8 cellular contexts compared by ENCODE assay signal in genomic region chr2:234257859-234258561, GRCh38.
DNase-seq lines count a peak whose midpoint lies in the region; ATAC-seq and TF ChIP-seq lines count a peak whose summit lies in the region.

No MANE protein-coding gene starts in this region.

- H3K4me1 ChIP-seq in liver (ENCODE audit: control insufficient read depth in 4 of 4, insufficient read depth in 4 of 4, low read length in 3 of 4) (no peaks in the 10 kb centered on the region), transverse colon (peaks cover 0 to 9% (median 0%) of the 10 kb centered on the region in 4 donors)

- in situ Hi-C loops in transverse colon (cut with MboI; ENCODE audit: low pct_ligation_motif_present in 1 of 4, low pct_unique_long_range_greater_than_20kb in 1 of 4, low sequenced_read_pairs in 3 of 4): loop anchor here in 1 of 4 donors (25.0 kb wide), 1 partner anchor 121 kb away; no protein-coding TSS in a partner anchor

- H3K4me3 ChIP-seq in cardiac fibroblast (replicated peaks in 1 of 2; ENCODE audit: low read depth in 2 of 2, low read length in 2 of 2): no peak overlapping the region
- H3K4me3 ChIP-seq in liver (ENCODE audit: low read depth in 1 of 3, low read length in 3 of 3): no peak overlapping the region
- no peak overlapping the region for H3K4me3 ChIP-seq in transverse colon

- H3K27ac ChIP-seq in liver (ENCODE audit: low read depth in 1 of 2, low read length in 2 of 2) (no peak overlapping the region), transverse colon (no peak overlapping the region)

- peaks cover 2% of the 10 kb centered on the region for H3K27me3 Mint-ChIP-seq in T-helper 2 cell treated with Interferon-gamma antibody and Interleukin-4, amounts not matched to agents 5 μg/mL and 100 μg/mL, for 36 hours (ENCODE audit: low read depth)

- no peaks in the 10 kb centered on the region for H3K27me3 ChIP-seq in liver (ENCODE audit: control insufficient read depth in 4 of 4, insufficient read depth in 4 of 4, low read length in 3 of 4)
- no peaks in the 10 kb centered on the region for H3K27me3 ChIP-seq in transverse colon

- no peak for TF ChIP-seq POLR2A in transverse colon (IDR thresholded peaks at IDR 0.05)

- ATAC-seq in GM18519 (IDR thresholded peaks at IDR 0.05; ENCODE audit: low FRiP score, unreplicated experiment) (no peak), GM21423 (IDR thresholded peaks at IDR 0.05; ENCODE audit: unreplicated experiment) (no peak)

- no peak for TF ChIP-seq EP300 in transverse colon (IDR thresholded peaks at IDR 0.05; ENCODE audit: low read depth)

- peak; percentile 45 for DNase-seq in T-helper 2 cell treated with Interferon-gamma antibody and Interleukin-4, amounts not matched to agents 5 μg/mL and 100 μg/mL, for 36 hours (ENCODE audit: low spot score)
- DNase-seq in T-helper 2 cell: no peak
- DNase-seq in NCI-H460 (ENCODE audit: extremely low read depth, low read depth): peak; percentile 82
- peak; percentile 95 to 98 for DNase-seq in cardiac fibroblast (ENCODE audit: low read depth in 2 of 2)
- DNase-seq in transverse colon: peak; percentile 66

- no peak overlapping the region for H3K27ac Mint-ChIP-seq in T-helper 2 cell treated with Interferon-gamma antibody and Interleukin-4, amounts not matched to agents 5 μg/mL and 100 μg/mL, for 36 hours

- intact Hi-C loops in transverse colon (cut with DNase I; ENCODE audit: low total_unique reads): no loop called here

- H3K9me3 Mint-ChIP-seq in T-helper 2 cell treated with Interferon-gamma antibody and Interleukin-4, amounts not matched to agents 5 μg/mL and 100 μg/mL, for 36 hours: peaks cover 5% of the 10 kb centered on the region

- peak; percentile 60 to 68 for TF ChIP-seq RAD21 in liver (IDR thresholded peaks at IDR 0.05)

- no peak overlapping the region for H3K4me3 Mint-ChIP-seq in T-helper 2 cell treated with Interferon-gamma antibody and Interleukin-4, amounts not matched to agents 5 μg/mL and 100 μg/mL, for 36 hours

- no peaks in the 10 kb centered on the region for H3K36me3 Mint-ChIP-seq in T-helper 2 cell treated with Interferon-gamma antibody and Interleukin-4, amounts not matched to agents 5 μg/mL and 100 μg/mL, for 36 hours (ENCODE audit: low read depth)

- peak; percentile 78 for TF ChIP-seq CTCF in cardiac fibroblast (IDR thresholded peaks at IDR 0.05; ENCODE audit: low read depth, low read length)
- TF ChIP-seq CTCF in liver (IDR thresholded peaks at IDR 0.05; ENCODE audit: low read depth, low read length, missing input control): peak; percentile 28
- peak; percentile 22 to 56 (median 43) for TF ChIP-seq CTCF in transverse colon (IDR thresholded peaks at IDR 0.05)

- peaks cover 20% of the 10 kb centered on the region for H3K4me1 Mint-ChIP-seq in T-helper 2 cell treated with Interferon-gamma antibody and Interleukin-4, amounts not matched to agents 5 μg/mL and 100 μg/mL, for 36 hours (ENCODE audit: low read depth)

- 60% methylated on average over 10 of the region's 10 CpGs for WGBS in liver
- WGBS in transverse colon (ENCODE audit: low coverage in 1 of 2), 2 donors: 37 to 73% methylated on average over 2 to 10 of the region's 10 CpGs

- H3K9me3 ChIP-seq in liver (ENCODE audit: control insufficient read depth in 4 of 4, low read length in 3 of 4): no peaks in the 10 kb centered on the region
- H3K9me3 ChIP-seq in transverse colon: no peaks in the 10 kb centered on the region

- no peak overlapping the region for H3K9ac ChIP-seq in liver (ENCODE audit: low read depth in 1 of 2, low read length in 2 of 2)

- H3K36me3 ChIP-seq in liver (ENCODE audit: control insufficient read depth in 4 of 4, insufficient read depth in 3 of 4, low read depth in 1 of 4, low read length in 3 of 4) (no peaks in the 10 kb centered on the region), transverse colon (no peaks in the 10 kb centered on the region)

TF ChIP-seq in liver, 16 proteins besides CTCF, POLR2A, EP300 and RAD21:
- TF ChIP-seq FOXA1 (IDR thresholded peaks at IDR 0.05) (no peak), MAX (IDR thresholded peaks at IDR 0.05) (no peak), YY1 (IDR thresholded peaks at IDR 0.05) (no peak), JUND (IDR thresholded peaks at IDR 0.05) (no peak), RXRA (IDR thresholded peaks at IDR 0.05) (no peak), SP1 (IDR thresholded peaks at IDR 0.05) (no peak), HNF4A (conservative IDR thresholded peaks at IDR 0.05) (no peak), GABPA (IDR thresholded peaks at IDR 0.05 in 1 of 2, conservative IDR thresholded peaks at IDR 0.05 in 1 of 2) (no peak), NR2F2 (IDR thresholded peaks at IDR 0.05) (no peak), HNF4G (IDR thresholded peaks at IDR 0.05) (no peak), EGR1 (IDR thresholded peaks at IDR 0.05; ENCODE audit: low read depth in 2 of 2) (no peak), FOXA2 (IDR thresholded peaks at IDR 0.05) (no peak)
- TF ChIP-seq, protein P1, sequence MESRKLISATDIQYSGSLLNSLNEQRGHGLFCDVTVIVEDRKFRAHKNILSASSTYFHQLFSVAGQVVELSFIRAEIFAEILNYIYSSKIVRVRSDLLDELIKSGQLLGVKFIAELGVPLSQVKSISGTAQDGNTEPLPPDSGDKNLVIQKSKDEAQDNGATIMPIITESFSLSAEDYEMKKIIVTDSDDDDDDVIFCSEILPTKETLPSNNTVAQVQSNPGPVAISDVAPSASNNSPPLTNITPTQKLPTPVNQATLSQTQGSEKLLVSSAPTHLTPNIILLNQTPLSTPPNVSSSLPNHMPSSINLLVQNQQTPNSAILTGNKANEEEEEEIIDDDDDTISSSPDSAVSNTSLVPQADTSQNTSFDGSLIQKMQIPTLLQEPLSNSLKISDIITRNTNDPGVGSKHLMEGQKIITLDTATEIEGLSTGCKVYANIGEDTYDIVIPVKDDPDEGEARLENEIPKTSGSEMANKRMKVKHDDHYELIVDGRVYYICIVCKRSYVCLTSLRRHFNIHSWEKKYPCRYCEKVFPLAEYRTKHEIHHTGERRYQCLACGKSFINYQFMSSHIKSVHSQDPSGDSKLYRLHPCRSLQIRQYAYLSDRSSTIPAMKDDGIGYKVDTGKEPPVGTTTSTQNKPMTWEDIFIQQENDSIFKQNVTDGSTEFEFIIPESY (IDR thresholded peaks at IDR 0.05): no peak
- TF ChIP-seq, protein P2, sequence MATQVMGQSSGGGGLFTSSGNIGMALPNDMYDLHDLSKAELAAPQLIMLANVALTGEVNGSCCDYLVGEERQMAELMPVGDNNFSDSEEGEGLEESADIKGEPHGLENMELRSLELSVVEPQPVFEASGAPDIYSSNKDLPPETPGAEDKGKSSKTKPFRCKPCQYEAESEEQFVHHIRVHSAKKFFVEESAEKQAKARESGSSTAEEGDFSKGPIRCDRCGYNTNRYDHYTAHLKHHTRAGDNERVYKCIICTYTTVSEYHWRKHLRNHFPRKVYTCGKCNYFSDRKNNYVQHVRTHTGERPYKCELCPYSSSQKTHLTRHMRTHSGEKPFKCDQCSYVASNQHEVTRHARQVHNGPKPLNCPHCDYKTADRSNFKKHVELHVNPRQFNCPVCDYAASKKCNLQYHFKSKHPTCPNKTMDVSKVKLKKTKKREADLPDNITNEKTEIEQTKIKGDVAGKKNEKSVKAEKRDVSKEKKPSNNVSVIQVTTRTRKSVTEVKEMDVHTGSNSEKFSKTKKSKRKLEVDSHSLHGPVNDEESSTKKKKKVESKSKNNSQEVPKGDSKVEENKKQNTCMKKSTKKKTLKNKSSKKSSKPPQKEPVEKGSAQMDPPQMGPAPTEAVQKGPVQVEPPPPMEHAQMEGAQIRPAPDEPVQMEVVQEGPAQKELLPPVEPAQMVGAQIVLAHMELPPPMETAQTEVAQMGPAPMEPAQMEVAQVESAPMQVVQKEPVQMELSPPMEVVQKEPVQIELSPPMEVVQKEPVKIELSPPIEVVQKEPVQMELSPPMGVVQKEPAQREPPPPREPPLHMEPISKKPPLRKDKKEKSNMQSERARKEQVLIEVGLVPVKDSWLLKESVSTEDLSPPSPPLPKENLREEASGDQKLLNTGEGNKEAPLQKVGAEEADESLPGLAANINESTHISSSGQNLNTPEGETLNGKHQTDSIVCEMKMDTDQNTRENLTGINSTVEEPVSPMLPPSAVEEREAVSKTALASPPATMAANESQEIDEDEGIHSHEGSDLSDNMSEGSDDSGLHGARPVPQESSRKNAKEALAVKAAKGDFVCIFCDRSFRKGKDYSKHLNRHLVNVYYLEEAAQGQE (IDR thresholded peaks at IDR 0.05): no peak
- TF ChIP-seq, protein P3, sequence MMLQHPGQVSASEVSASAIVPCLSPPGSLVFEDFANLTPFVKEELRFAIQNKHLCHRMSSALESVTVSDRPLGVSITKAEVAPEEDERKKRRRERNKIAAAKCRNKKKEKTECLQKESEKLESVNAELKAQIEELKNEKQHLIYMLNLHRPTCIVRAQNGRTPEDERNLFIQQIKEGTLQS (IDR thresholded peaks at IDR 0.05): no peak
TF ChIP-seq in liver: peak in this region for 0.

Comparison
In these comparisons a context has a peak if more than half of its experiments do, and no peak if none do; other contexts are left out.
1. DNase-seq: peak in T-helper 2 cell treated with Interferon-gamma antibody and Interleukin-4, amounts not matched to agents 5 μg/mL and 100 μg/mL, for 36 hours (single experiment), NCI-H460 (single experiment), cardiac fibroblast (2 of 2) and transverse colon (single experiment); none in T-helper 2 cell (0 of 5).
2. CTCF ChIP-seq: peak in every context shown above with its lines; median percentile 78 in cardiac fibroblast; 43 in transverse colon; 28 in liver.